In the genomic region with DNA sequence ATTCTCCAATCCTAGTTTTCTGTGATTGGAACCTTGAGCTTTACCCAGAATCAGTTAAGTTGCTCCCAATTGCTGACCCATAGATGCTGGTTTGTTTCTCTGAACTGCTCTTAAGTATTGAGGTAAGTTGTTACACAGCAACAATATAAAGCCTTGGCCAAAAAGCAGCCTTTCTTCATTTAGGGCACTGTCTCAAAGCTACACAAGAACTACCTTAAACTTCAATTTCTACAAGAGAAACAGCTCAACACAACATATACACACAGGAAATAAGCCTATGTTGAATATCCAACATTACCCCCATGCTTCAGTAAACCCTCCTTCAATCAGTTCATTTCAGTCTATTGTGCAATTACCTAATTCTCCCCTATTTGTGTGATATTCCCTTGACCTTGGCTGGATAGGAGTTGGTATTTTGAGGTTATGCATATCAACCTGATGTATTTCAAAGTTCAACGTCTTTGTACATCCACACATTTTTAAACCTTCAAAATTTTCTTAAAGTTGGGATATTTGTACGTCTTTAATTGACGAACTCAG, we compare ENCODE assay signal across 1 cellular context.
TF ChIP-seq lines count a peak whose summit lies in the region.

No MANE protein-coding gene starts in this region.

TF ChIP-seq in GM23338, 12 proteins besides CTCF, POLR2A, EP300 and RAD21 (continued from another document):
- TF ChIP-seq, protein P1, sequence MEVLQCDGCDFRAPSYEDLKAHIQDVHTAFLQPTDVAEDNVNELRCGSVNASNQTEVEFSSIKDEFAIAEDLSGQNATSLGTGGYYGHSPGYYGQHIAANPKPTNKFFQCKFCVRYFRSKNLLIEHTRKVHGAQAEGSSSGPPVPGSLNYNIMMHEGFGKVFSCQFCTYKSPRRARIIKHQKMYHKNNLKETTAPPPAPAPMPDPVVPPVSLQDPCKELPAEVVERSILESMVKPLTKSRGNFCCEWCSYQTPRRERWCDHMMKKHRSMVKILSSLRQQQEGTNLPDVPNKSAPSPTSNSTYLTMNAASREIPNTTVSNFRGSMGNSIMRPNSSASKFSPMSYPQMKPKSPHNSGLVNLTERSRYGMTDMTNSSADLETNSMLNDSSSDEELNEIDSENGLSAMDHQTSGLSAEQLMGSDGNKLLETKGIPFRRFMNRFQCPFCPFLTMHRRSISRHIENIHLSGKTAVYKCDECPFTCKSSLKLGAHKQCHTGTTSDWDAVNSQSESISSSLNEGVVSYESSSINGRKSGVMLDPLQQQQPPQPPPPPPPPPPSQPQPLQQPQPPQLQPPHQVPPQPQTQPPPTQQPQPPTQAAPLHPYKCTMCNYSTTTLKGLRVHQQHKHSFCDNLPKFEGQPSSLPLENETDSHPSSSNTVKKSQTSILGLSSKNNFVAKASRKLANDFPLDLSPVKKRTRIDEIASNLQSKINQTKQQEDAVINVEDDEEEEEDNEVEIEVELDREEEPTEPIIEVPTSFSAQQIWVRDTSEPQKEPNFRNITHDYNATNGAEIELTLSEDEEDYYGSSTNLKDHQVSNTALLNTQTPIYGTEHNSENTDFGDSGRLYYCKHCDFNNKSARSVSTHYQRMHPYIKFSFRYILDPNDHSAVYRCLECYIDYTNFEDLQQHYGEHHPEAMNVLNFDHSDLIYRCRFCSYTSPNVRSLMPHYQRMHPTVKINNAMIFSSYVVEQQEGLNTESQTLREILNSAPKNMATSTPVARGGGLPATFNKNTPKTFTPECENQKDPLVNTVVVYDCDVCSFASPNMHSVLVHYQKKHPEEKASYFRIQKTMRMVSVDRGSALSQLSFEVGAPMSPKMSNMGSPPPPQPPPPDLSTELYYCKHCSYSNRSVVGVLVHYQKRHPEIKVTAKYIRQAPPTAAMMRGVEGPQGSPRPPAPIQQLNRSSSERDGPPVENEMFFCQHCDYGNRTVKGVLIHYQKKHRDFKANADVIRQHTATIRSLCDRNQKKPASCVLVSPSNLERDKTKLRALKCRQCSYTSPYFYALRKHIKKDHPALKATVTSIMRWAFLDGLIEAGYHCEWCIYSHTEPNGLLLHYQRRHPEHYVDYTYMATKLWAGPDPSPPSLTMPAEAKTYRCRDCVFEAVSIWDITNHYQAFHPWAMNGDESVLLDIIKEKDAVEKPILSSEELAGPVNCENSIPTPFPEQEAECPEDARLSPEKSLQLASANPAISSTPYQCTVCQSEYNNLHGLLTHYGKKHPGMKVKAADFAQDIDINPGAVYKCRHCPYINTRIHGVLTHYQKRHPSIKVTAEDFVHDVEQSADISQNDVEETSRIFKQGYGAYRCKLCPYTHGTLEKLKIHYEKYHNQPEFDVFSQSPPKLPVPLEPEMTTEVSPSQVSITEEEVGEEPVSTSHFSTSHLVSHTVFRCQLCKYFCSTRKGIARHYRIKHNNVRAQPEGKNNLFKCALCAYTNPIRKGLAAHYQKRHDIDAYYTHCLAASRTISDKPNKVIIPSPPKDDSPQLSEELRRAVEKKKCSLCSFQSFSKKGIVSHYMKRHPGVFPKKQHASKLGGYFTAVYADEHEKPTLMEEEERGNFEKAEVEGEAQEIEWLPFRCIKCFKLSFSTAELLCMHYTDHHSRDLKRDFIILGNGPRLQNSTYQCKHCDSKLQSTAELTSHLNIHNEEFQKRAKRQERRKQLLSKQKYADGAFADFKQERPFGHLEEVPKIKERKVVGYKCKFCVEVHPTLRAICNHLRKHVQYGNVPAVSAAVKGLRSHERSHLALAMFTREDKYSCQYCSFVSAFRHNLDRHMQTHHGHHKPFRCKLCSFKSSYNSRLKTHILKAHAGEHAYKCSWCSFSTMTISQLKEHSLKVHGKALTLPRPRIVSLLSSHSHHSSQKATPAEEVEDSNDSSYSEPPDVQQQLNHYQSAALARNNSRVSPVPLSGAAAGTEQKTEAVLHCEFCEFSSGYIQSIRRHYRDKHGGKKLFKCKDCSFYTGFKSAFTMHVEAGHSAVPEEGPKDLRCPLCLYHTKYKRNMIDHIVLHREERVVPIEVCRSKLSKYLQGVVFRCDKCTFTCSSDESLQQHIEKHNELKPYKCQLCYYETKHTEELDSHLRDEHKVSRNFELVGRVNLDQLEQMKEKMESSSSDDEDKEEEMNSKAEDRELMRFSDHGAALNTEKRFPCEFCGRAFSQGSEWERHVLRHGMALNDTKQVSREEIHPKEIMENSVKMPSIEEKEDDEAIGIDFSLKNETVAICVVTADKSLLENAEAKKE (CRISPR knock-in tag; IDR thresholded peaks at IDR 0.05), result no peak
